ENCODE assay signal across 1 cellular context in the genomic region with DNA sequence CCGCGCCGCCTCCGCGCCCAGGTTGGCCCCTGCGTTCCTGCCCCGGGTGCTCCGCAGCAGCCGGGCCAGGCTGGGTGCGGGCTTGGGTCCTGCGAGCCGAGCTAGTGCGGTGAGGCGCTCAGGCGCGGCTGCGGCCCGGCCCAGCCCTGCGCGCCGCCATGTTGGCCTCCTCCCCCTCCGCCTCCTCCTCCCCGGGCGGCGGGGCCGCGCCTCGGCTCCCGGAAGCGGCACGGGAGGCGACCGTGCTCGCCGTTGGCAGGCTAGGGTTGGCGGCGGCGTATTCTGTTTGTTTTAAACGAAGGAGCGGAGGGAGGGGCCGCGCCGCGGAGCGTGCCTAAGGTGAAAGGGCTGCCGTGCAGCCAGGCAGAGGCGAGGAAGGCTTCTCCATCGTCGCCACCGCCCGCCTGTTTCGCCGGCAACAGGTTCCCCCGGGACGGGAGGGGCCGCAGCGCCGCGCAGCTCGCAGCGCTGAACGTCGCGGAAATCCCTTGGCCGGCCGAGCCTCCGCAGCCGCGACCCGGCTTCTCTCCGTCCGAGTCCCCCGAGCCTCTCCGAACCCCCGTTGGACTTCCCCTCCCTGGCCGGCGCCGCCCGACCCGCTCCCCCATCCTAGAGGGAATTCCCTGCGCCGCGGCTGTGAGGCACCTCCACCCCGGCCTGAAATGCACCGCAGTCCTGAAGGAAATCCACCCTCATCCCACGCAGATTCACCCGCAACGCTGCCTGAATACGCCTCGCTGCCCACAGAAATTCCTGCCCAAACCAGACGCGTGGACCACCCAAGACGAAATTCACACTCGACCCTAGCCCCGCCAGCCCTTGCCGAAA.
TF ChIP-seq lines count a peak whose summit lies in the region.

A gene with protein sequence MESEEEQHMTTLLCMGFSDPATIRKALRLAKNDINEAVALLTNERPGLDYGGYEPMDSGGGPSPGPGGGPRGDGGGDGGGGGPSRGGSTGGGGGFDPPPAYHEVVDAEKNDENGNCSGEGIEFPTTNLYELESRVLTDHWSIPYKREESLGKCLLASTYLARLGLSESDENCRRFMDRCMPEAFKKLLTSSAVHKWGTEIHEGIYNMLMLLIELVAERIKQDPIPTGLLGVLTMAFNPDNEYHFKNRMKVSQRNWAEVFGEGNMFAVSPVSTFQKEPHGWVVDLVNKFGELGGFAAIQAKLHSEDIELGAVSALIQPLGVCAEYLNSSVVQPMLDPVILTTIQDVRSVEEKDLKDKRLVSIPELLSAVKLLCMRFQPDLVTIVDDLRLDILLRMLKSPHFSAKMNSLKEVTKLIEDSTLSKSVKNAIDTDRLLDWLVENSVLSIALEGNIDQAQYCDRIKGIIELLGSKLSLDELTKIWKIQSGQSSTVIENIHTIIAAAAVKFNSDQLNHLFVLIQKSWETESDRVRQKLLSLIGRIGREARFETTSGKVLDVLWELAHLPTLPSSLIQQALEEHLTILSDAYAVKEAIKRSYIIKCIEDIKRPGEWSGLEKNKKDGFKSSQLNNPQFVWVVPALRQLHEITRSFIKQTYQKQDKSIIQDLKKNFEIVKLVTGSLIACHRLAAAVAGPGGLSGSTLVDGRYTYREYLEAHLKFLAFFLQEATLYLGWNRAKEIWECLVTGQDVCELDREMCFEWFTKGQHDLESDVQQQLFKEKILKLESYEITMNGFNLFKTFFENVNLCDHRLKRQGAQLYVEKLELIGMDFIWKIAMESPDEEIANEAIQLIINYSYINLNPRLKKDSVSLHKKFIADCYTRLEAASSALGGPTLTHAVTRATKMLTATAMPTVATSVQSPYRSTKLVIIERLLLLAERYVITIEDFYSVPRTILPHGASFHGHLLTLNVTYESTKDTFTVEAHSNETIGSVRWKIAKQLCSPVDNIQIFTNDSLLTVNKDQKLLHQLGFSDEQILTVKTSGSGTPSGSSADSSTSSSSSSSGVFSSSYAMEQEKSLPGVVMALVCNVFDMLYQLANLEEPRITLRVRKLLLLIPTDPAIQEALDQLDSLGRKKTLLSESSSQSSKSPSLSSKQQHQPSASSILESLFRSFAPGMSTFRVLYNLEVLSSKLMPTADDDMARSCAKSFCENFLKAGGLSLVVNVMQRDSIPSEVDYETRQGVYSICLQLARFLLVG (N-terminal part only) (minus strand): TSS at position 171 of the 828 bp plus-strand sequence. CDS start 251 bp downstream, outside the sequence.

TF ChIP-seq in K562, 482 proteins besides CTCF, POLR2A, EP300 and RAD21 (continued from another document):
- TF ChIP-seq, protein P1, sequence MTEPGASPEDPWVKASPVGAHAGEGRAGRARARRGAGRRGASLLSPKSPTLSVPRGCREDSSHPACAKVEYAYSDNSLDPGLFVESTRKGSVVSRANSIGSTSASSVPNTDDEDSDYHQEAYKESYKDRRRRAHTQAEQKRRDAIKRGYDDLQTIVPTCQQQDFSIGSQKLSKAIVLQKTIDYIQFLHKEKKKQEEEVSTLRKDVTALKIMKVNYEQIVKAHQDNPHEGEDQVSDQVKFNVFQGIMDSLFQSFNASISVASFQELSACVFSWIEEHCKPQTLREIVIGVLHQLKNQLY (CRISPR knock-in tag; conservative IDR thresholded peaks at IDR 0.05): no peak; a peak in 1 of 4 replicates
- TF ChIP-seq ARNT (IDR thresholded peaks at IDR 0.05) (no peak), ZC3H11A (IDR thresholded peaks at IDR 0.05; ENCODE audit: low read depth, low read length) (no peak), NR2C2 (CRISPR knock-in tag; IDR thresholded peaks at IDR 0.05) (no peak), NR2C2 (tag; IDR thresholded peaks at IDR 0.05) (no peak), ZNF445 (CRISPR knock-in tag; IDR thresholded peaks at IDR 0.05; ENCODE audit: low read depth) (no peak), HDAC1 (IDR thresholded peaks at IDR 0.05) (peak in 1 of 2 experiments; percentile 49; a peak in 1 of 4 replicates), ILF3 (IDR thresholded peaks at IDR 0.05; ENCODE audit: borderline replicate concordance) (no peak), DDX20 (tag; IDR thresholded peaks at IDR 0.05; ENCODE audit: low read depth) (no peak), OTX1 (CRISPR knock-in tag; IDR thresholded peaks at IDR 0.05) (no peak), RBBP5 (IDR thresholded peaks at IDR 0.05; ENCODE audit: borderline replicate concordance, insufficient read depth, low read length, poor library complexity, severe bottlenecking) (peak; percentile 63), STAT5A (IDR thresholded peaks at IDR 0.05; ENCODE audit: borderline replicate concordance, low read length) (no peak), HNRNPLL (IDR thresholded peaks at IDR 0.05; ENCODE audit: low read depth, low read length, poor library complexity, severe bottlenecking) (peak; percentile 25), SMARCA4 (IDR thresholded peaks at IDR 0.05) (no peak; the same call in 1 of the 2 replicates), XRCC5 (IDR thresholded peaks at IDR 0.05; ENCODE audit: low read depth, low read length) (no peak)
- TF ChIP-seq, protein P2, sequence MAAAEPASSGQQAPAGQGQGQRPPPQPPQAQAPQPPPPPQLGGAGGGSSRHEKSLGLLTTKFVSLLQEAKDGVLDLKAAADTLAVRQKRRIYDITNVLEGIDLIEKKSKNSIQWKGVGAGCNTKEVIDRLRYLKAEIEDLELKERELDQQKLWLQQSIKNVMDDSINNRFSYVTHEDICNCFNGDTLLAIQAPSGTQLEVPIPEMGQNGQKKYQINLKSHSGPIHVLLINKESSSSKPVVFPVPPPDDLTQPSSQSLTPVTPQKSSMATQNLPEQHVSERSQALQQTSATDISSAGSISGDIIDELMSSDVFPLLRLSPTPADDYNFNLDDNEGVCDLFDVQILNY (CRISPR knock-in tag; IDR thresholded peaks at IDR 0.05): no peak
- TF ChIP-seq, protein P3, sequence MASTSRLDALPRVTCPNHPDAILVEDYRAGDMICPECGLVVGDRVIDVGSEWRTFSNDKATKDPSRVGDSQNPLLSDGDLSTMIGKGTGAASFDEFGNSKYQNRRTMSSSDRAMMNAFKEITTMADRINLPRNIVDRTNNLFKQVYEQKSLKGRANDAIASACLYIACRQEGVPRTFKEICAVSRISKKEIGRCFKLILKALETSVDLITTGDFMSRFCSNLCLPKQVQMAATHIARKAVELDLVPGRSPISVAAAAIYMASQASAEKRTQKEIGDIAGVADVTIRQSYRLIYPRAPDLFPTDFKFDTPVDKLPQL (IDR thresholded peaks at IDR 0.05; ENCODE audit: extremely low read depth, insufficient read length): no peak
- TF ChIP-seq, protein P4, sequence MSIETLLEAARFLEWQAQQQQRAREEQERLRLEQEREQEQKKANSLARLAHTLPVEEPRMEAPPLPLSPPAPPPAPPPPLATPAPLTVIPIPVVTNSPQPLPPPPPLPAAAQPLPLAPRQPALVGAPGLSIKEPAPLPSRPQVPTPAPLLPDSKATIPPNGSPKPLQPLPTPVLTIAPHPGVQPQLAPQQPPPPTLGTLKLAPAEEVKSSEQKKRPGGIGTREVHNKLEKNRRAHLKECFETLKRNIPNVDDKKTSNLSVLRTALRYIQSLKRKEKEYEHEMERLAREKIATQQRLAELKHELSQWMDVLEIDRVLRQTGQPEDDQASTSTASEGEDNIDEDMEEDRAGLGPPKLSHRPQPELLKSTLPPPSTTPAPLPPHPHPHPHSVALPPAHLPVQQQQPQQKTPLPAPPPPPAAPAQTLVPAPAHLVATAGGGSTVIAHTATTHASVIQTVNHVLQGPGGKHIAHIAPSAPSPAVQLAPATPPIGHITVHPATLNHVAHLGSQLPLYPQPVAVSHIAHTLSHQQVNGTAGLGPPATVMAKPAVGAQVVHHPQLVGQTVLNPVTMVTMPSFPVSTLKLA (conservative IDR thresholded peaks at IDR 0.05): peak; percentile 65 to 79
- TF ChIP-seq, protein P5, sequence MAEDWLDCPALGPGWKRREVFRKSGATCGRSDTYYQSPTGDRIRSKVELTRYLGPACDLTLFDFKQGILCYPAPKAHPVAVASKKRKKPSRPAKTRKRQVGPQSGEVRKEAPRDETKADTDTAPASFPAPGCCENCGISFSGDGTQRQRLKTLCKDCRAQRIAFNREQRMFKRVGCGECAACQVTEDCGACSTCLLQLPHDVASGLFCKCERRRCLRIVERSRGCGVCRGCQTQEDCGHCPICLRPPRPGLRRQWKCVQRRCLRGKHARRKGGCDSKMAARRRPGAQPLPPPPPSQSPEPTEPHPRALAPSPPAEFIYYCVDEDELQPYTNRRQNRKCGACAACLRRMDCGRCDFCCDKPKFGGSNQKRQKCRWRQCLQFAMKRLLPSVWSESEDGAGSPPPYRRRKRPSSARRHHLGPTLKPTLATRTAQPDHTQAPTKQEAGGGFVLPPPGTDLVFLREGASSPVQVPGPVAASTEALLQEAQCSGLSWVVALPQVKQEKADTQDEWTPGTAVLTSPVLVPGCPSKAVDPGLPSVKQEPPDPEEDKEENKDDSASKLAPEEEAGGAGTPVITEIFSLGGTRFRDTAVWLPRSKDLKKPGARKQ (CRISPR knock-in tag; IDR thresholded peaks at IDR 0.05): no peak
